In genomic region chr16:72960101-72960500, GRCh38 we compare ENCODE assay signal across 19 cellular contexts.
DNase-seq lines count a peak whose midpoint lies in the region; ATAC-seq, FAIRE-seq and TF ChIP-seq lines count a peak whose summit lies in the region.
"Had no signal": no experiment of that assay in that cellular context is flagged by ENCODE, and none has a peak within 500 bp of the region (broad histone marks: within the 10 kb centered on the region; RNA-seq: fewer than 3 reads in every experiment).

No MANE protein-coding gene starts in this region.

- no peak overlapping the region for H2BK12ac ChIP-seq in neuronal stem cell (ENCODE audit: low read length)

- POLR2A ChIA-PET in HepG2 (lab: Yijun Ruan, JAX) = no interaction called here

- H3K9me3 ChIP-seq in HepG2 (ENCODE audit: low read length) (no peaks in the 10 kb centered on the region), right lobe of liver (no peaks in the 10 kb centered on the region), neuronal stem cell (replicated peaks in 1 of 2; ENCODE audit: control insufficient read depth in 2 of 2, insufficient read depth in 1 of 2, low read depth in 1 of 2, low read length in 2 of 2) (peaks cover 0 to 23% of the 10 kb centered on the region in 2 donors), tibial artery (no peaks in the 10 kb centered on the region)

- no peak overlapping the region for H2AFZ ChIP-seq in HepG2 (ENCODE audit: low read length)
- H2AFZ ChIP-seq in neuronal stem cell (ENCODE audit: low read length) = no peak overlapping the region
- H2AFZ ChIP-seq: GM23338 had no signal

- no peak for FAIRE-seq in HepG2 (lab: Jason Lieb, UNC)
- FAIRE-seq: D721Med, GM12892 had no signal

- H2AK5ac ChIP-seq in neuronal stem cell (ENCODE audit: low read depth, low read length) = peak overlapping the region; percentile 12

- TF ChIP-seq RAD21 in HepG2 (CRISPR knock-in tag; IDR thresholded peaks at IDR 0.05) = no peak

- H3K27ac Mint-ChIP-seq in chondrocyte (ENCODE audit: unreplicated experiment) = peak overlapping the region; percentile 57
- H3K27ac Mint-ChIP-seq: B cell; CD4-positive, alpha-beta T cell; GM23338; H9 had no signal

- no peak for TF ChIP-seq CTCF in HepG2 (CRISPR knock-in tag; IDR thresholded peaks at IDR 0.05)
- TF ChIP-seq CTCF in right lobe of liver (IDR thresholded peaks at IDR 0.05) = no peak
- TF ChIP-seq CTCF in chondrocyte (IDR thresholded peaks at IDR 0.05) = no peak
- TF ChIP-seq CTCF in tibial artery (IDR thresholded peaks at IDR 0.05) = no peak

- H3K36me3 ChIP-seq in HepG2 (replicated peaks in 1 of 2; ENCODE audit: control insufficient read depth in 1 of 2, insufficient read depth in 2 of 2, low read length in 2 of 2) (peaks cover 23 to 44% of the 10 kb centered on the region in 2 experiments), right lobe of liver (peaks cover 0 to 8% (median 0%) of the 10 kb centered on the region in 4 donors), neuronal stem cell (replicated peaks in 1 of 2; ENCODE audit: control insufficient read depth in 2 of 2, insufficient read depth in 2 of 2, low read length in 2 of 2) (peaks cover 0 to 82% of the 10 kb centered on the region in 2 donors), tibial artery (peaks cover 31 to 34% (median 31%) of the 10 kb centered on the region in 3 donors)

- H3K4me1 ChIP-seq in HepG2 (ENCODE audit: insufficient read depth, low read length) (no peaks in the 10 kb centered on the region), right lobe of liver (peaks cover 0 to 4% (median 0%) of the 10 kb centered on the region in 4 donors), neuronal stem cell (ENCODE audit: control insufficient read depth in 2 of 2, insufficient read depth in 1 of 2, low read depth in 1 of 2, low read length in 2 of 2) (peaks cover 1 to 5% of the 10 kb centered on the region in 2 donors), tibial artery (peaks cover 0 to 68% (median 34%) of the 10 kb centered on the region in 4 donors)

- H3K27me3 ChIP-seq in HepG2 (ENCODE audit: control insufficient read depth in 1 of 2, insufficient read depth in 2 of 2, low read length in 2 of 2) = no peaks in the 10 kb centered on the region
- no peaks in the 10 kb centered on the region for H3K27me3 ChIP-seq in right lobe of liver
- H3K27me3 ChIP-seq in neuronal stem cell (ENCODE audit: control insufficient read depth in 3 of 3, insufficient read depth in 3 of 3, low read depth in 1 of 3, low read length in 3 of 3) = no peaks in the 10 kb centered on the region
- H3K27me3 ChIP-seq in tibial artery = no peaks in the 10 kb centered on the region

- H3K27ac ChIP-seq in HepG2 (ENCODE audit: extremely low read length, insufficient read depth, low read length) (no peak overlapping the region), right lobe of liver (no peak overlapping the region), neuronal stem cell (replicated peaks; ENCODE audit: low read length) (no peak overlapping the region), tibial artery (peak overlapping the region; percentile 33 to 53)

- ATAC-seq in HepG2 (peak; percentile 27), right lobe of liver (no peak)
- ATAC-seq: GM23338 had no signal

- no peak overlapping the region for H3K4me3 Mint-ChIP-seq in chondrocyte (ENCODE audit: unreplicated experiment)
- H3K4me3 Mint-ChIP-seq: B cell; CD4-positive, alpha-beta T cell; GM23338; H9 had no signal

- peak overlapping the region; percentile 46 for H3K18ac ChIP-seq in neuronal stem cell (ENCODE audit: low read length)

- peak overlapping the region; percentile 28 for H4K91ac ChIP-seq in neuronal stem cell (ENCODE audit: low read depth, low read length, poor library complexity)

- in situ Hi-C loops in HepG2 (cut with HindIII; ENCODE audit: extremely low pct_ligation_motif_present, low pct_unique_long_range_greater_than_20kb) = no loop called here

- H3K36me3 Mint-ChIP-seq in chondrocyte (ENCODE audit: low read depth) = peaks cover 25% of the 10 kb centered on the region

- 96% methylated on average over 18 of the region's 20 CpGs for WGBS in HepG2 (ENCODE audit: low lambda C conversion rate)
- no CpG with 5 or more reads among the region's 20 CpGs for WGBS in right lobe of liver (ENCODE audit: insufficient coverage, low coverage, low lambda C conversion rate, missing lambda C conversion rate)
- WGBS in neuronal stem cell (ENCODE audit: extremely low coverage in 2 of 2, insufficient read length in 2 of 2, insufficient replicate concordance in 1 of 2), 2 donors = no CpG with 5 or more reads among the region's 20 CpGs

- peaks cover 10% of the 10 kb centered on the region; the same call in 1 of the 2 replicates for H4K20me1 ChIP-seq in HepG2 (ENCODE audit: insufficient read depth, low read length)

- CTCF ChIA-PET in HepG2 (lab: Yijun Ruan, JAX; ENCODE audit: low intra/inter-chr PET ratio, low total read pairs) = no interaction called here

- no peak overlapping the region for H3K4me3 ChIP-seq in HepG2 (replicated peaks in 1 of 3; ENCODE audit: insufficient read depth in 1 of 3, low read depth in 2 of 3, low read length in 3 of 3)
- no peak overlapping the region for H3K4me3 ChIP-seq in right lobe of liver
- H3K4me3 ChIP-seq in neuronal stem cell (ENCODE audit: low read length in 2 of 2) = no peak overlapping the region
- H3K4me3 ChIP-seq in tibial artery = no peak overlapping the region
- H3K4me3 ChIP-seq: GM23338 had no signal

- H3K9me3 Mint-ChIP-seq in chondrocyte (ENCODE audit: low read depth) = no peaks in the 10 kb centered on the region
- H3K9me3 Mint-ChIP-seq: CD4-positive, alpha-beta T cell; GM23338; H9 had no signal

- no TSS peak for BruUV-seq in HepG2 (replicated peaks; lab: Mats Ljungman, UMichigan)

- H4K8ac ChIP-seq in neuronal stem cell (ENCODE audit: low read depth, low read length) = no peak overlapping the region

- peaks cover 29% of the 10 kb centered on the region for H3K79me2 ChIP-seq in HepG2 (ENCODE audit: insufficient read depth, low read length)

- DNase-seq in HepG2 (ENCODE audit: low spot score) (no peak), right lobe of liver (no peak), chondrocyte (ENCODE audit: low spot score) (no peak), neuronal stem cell (ENCODE audit: low spot score) (no peak), tibial artery (peak; percentile 20 to 65), DMS79 (lab: John Stamatoyannopoulos, UW) (no peak), COLO668 (lab: John Stamatoyannopoulos, UW; ENCODE audit: unreplicated experiment) (no peak)
- DNase-seq in activated T-cell treated with anti-CD3 and anti-CD28 coated beads, Interleukin-2, amount 50 U/mL, for 48 hours = no peak
- DNase-seq: ACHN; C1 segment of cervical spinal cord; CD4-positive, alpha-beta T cell; DMS153; DND-41; GDM1; H9 had no signal

- H3K79me1 ChIP-seq in neuronal stem cell (ENCODE audit: low read depth, low read length) = no peaks in the 10 kb centered on the region

- H3K14ac ChIP-seq in neuronal stem cell (ENCODE audit: low read length) = no peak overlapping the region

- H3K4me1 Mint-ChIP-seq in chondrocyte (ENCODE audit: low read depth) = peaks cover 58% of the 10 kb centered on the region
- H3K4me1 Mint-ChIP-seq: B cell had no signal

- no peak overlapping the region for H3K4ac ChIP-seq in neuronal stem cell (ENCODE audit: low read length)

- intact Hi-C loops in HepG2 (cut with micrococcal nuclease; ENCODE audit: unreplicated experiment) (loop anchor here (10.0 kb wide), 1 partner anchor 235 kb away; no protein-coding TSS in a partner anchor), right lobe of liver (cut with DNase I) (no loop called here), tibial artery (cut with DNase I; ENCODE audit: low total_unique reads) (no loop called here)

- no peak overlapping the region for H2BK5ac ChIP-seq in neuronal stem cell (ENCODE audit: low read length)

- H2BK120ac ChIP-seq in neuronal stem cell (ENCODE audit: low read depth, low read length) = no peak overlapping the region

- TF ChIP-seq POLR2A in HepG2 (IDR thresholded peaks at IDR 0.05; ENCODE audit: insufficient read depth in 1 of 2, low read depth in 2 of 2, low read length in 2 of 2) = no peak
- TF ChIP-seq POLR2A in right lobe of liver (IDR thresholded peaks at IDR 0.05) = no peak

- H2BK15ac ChIP-seq in neuronal stem cell (ENCODE audit: low read length) = no peak overlapping the region

- no peak overlapping the region for H3K9ac ChIP-seq in HepG2 (ENCODE audit: insufficient read depth, low read depth, low read length)
- peak overlapping the region; percentile 10 for H3K9ac ChIP-seq in neuronal stem cell (ENCODE audit: low read depth, low read length, poor library complexity)

- no peaks in the 10 kb centered on the region for H3K27me3 Mint-ChIP-seq in chondrocyte (ENCODE audit: low read depth)
- H3K27me3 Mint-ChIP-seq: B cell; CD4-positive, alpha-beta T cell had no signal

- H3K23ac ChIP-seq in neuronal stem cell (ENCODE audit: low read depth, low read length, poor library complexity) = no peak overlapping the region

- TF ChIP-seq EP300 in HepG2 (IDR thresholded peaks at IDR 0.05; ENCODE audit: low read depth in 2 of 2, low read length in 2 of 2) = no peak
- TF ChIP-seq EP300 in HepG2 (CRISPR knock-in tag; IDR thresholded peaks at IDR 0.05; ENCODE audit: borderline replicate concordance) = no peak

- H3K4me2 ChIP-seq in HepG2 (ENCODE audit: low read depth, low read length) (no peak overlapping the region), neuronal stem cell (ENCODE audit: insufficient read depth, low read length, poor library complexity, severe bottlenecking) (no peak overlapping the region)
- H3K4me2 ChIP-seq: GM23338 had no signal

TF ChIP-seq in HepG2, 621 proteins besides CTCF, POLR2A, EP300 and RAD21:
- no peak for TF ChIP-seq ESRRA (CRISPR knock-in tag; IDR thresholded peaks at IDR 0.05; ENCODE audit: low read depth)
- TF ChIP-seq NR1H2 (CRISPR knock-in tag; IDR thresholded peaks at IDR 0.05; ENCODE audit: borderline replicate concordance, low read depth) = no peak
- no peak for TF ChIP-seq ZNF33B (CRISPR knock-in tag; IDR thresholded peaks at IDR 0.05)
- TF ChIP-seq ZFP1 (CRISPR knock-in tag; IDR thresholded peaks at IDR 0.05) = no peak
- TF ChIP-seq TRIM22 (IDR thresholded peaks at IDR 0.05) = no peak

Comparison
In these comparisons a context has a peak if more than half of its experiments do, and no peak if none do; other contexts are left out.
1. DNase-seq: peak in tibial artery (2 of 2); none in HepG2 (single experiment), right lobe of liver (0 of 3), chondrocyte (single experiment), neuronal stem cell (single experiment), activated T-cell treated with anti-CD3 and anti-CD28 coated beads, Interleukin-2, amount 50 U/mL, for 48 hours (0 of 2), DMS79 (single experiment) and COLO668 (single experiment).
2. H3K27ac ChIP-seq: peak in tibial artery (2 of 2); none in HepG2 (single experiment), right lobe of liver (0 of 3) and neuronal stem cell (single experiment).